ENCODE assay signal across 1 cellular context in the genomic region with DNA sequence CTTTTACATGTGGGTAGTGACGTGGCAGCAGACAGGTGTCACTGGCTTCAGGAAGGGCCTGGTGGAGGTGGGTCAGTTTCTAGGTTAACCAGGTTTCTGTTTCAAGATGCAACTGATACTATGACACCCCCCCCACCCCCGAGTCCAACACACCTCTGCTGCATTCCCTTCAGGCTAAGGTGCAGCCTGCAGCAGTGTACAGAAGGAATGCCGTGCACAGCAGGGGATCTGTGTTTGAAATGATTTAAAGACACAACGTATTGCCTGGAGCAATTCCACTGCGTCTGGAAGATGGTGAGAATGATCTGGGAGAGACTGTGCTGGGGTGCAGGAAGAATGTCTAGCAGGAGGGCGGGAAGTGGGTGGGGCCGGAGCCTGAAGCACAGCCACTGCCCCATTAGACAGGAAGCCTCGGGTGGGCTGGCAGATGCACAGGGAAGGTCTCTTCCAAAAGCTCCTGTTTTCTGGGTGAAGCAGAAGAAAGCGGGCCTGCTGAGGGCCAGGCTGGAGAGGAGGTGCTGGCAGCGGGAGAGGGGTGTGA.
TF ChIP-seq lines count a peak whose summit lies in the region.

No MANE protein-coding gene starts in this region.

TF ChIP-seq in HEK293, 187 proteins besides CTCF, POLR2A, EP300 and RAD21:
- TF ChIP-seq, protein P1, sequence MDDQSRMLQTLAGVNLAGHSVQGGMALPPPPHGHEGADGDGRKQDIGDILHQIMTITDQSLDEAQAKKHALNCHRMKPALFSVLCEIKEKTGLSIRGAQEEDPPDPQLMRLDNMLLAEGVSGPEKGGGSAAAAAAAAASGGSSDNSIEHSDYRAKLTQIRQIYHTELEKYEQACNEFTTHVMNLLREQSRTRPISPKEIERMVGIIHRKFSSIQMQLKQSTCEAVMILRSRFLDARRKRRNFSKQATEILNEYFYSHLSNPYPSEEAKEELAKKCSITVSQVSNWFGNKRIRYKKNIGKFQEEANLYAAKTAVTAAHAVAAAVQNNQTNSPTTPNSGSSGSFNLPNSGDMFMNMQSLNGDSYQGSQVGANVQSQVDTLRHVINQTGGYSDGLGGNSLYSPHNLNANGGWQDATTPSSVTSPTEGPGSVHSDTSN (CRISPR knock-in tag; IDR thresholded peaks at IDR 0.05) = no peak
- TF ChIP-seq ZNF785 (tag by site-specific recombination; IDR thresholded peaks at IDR 0.05) = no peak
- no peak for TF ChIP-seq TCF7L2 (IDR thresholded peaks at IDR 0.05; ENCODE audit: borderline replicate concordance, low read depth, low read length)
- no peak for TF ChIP-seq ZNF621 (tag by site-specific recombination; IDR thresholded peaks at IDR 0.05)
- TF ChIP-seq ZNF239 (tag by site-specific recombination; IDR thresholded peaks at IDR 0.05) = no peak
- peak; percentile 43 for TF ChIP-seq GLIS1 (tag by site-specific recombination; IDR thresholded peaks at IDR 0.05)
- TF ChIP-seq ZNF324 (tag by site-specific recombination; IDR thresholded peaks at IDR 0.05) = no peak
